Comparison of ENCODE assay signal across 9 cellular contexts in genomic region chr2:200454839-200455801, GRCh38. TPM values are rescaled to one million over a fixed set of nuclear protein-coding genes. Genes with fewer than 3 reads are reported as not detected.
DNase-seq lines count a peak whose midpoint lies in the region; ATAC-seq and TF ChIP-seq lines count a peak whose summit lies in the region.
"Had no signal": no experiment of that assay in that cellular context is flagged by ENCODE, and none has a peak within 500 bp of the region (broad histone marks: within the 10 kb centered on the region; RNA-seq: fewer than 3 reads in every experiment).

No MANE protein-coding gene starts in this region.

- H3K36me3 ChIP-seq in parathyroid adenoma (ENCODE audit: control insufficient read depth, insufficient read depth, low read length), result no peaks in the 10 kb centered on the region

- peak; percentile 89 for ATAC-seq in activated naive CD4-positive, alpha-beta T cell treated with anti-CD3 and anti-CD28 coated beads, Interleukin-2, amount 50 U/mL, for 72 hours
- ATAC-seq in HG02943 (IDR thresholded peaks at IDR 0.05; ENCODE audit: low read depth, unreplicated experiment) (peak; percentile 75), activated B cell treated with CpG ODN at 0.5 μM for 24 hours (ENCODE audit: low read depth) (no peak)

- no peak overlapping the region for H3K9ac ChIP-seq in parathyroid adenoma

- H3K4me2 ChIP-seq in parathyroid adenoma (ENCODE audit: low read length), result peak overlapping the region; percentile 29

- in situ Hi-C loops in G401 (cut with HindIII; ENCODE audit: low sequenced_read_pairs), result no loop called here

- TF ChIP-seq CTCF in activated B cell treated with CpG ODN at 0.5 μM for 24 hours (IDR thresholded peaks at IDR 0.05) (no peak), parathyroid adenoma (IDR thresholded peaks at IDR 0.05) (no peak), RWPE1 (conservative IDR thresholded peaks at IDR 0.05; ENCODE audit: low read depth) (no peak)

- peaks cover 0 to 15% of the 10 kb centered on the region in 2 donors for H3K36me3 Mint-ChIP-seq in activated naive CD4-positive, alpha-beta T cell treated with anti-CD3 and anti-CD28 coated beads, Interleukin-2, amount 50 U/mL, for 72 hours
- no peaks in the 10 kb centered on the region for H3K36me3 Mint-ChIP-seq in activated B cell treated with CpG ODN at 0.5 μM for 24 hours (ENCODE audit: low read depth)

- no peaks in the 10 kb centered on the region for H3K27me3 Mint-ChIP-seq in activated B cell treated with CpG ODN at 0.5 μM for 24 hours

- peaks cover 50% of the 10 kb centered on the region for H3K4me1 Mint-ChIP-seq in activated B cell treated with CpG ODN at 0.5 μM for 24 hours

- intact Hi-C loops in activated B cell treated with CpG ODN at 0.5 μM for 24 hours (cut with micrococcal nuclease), result loop anchor here (10.0 kb wide), 1 partner anchor 600 kb away; the partner anchor contains the start of gene FTCDNL1

- H3K9me3 Mint-ChIP-seq in activated naive CD4-positive, alpha-beta T cell treated with anti-CD3 and anti-CD28 coated beads, Interleukin-2, amount 50 U/mL, for 72 hours, result peaks cover 0 to 11% of the 10 kb centered on the region in 2 donors
- no peaks in the 10 kb centered on the region for H3K9me3 Mint-ChIP-seq in activated B cell treated with CpG ODN at 0.5 μM for 24 hours

- H3K79me2 ChIP-seq in parathyroid adenoma, result no peaks in the 10 kb centered on the region

- DNase-seq in activated naive CD4-positive, alpha-beta T cell treated with anti-CD3 and anti-CD28 coated beads, Interleukin-2, amount 50 U/mL, for 72 hours (ENCODE audit: low spot score in 2 of 2), result no peak
- DNase-seq in activated naive CD4-positive, alpha-beta T cell treated with Interleukin-2 at 50 U/mL for 16 hours, result no peak
- DNase-seq in activated B cell treated with CpG ODN at 0.5 μM for 24 hours (no peak), G401 (ENCODE audit: low spot score) (no peak), RWPE1 (ENCODE audit: low spot score) (no peak), NCI-H1694 (lab: John Stamatoyannopoulos, UW) (no peak)

- H3K9me3 ChIP-seq in parathyroid adenoma (ENCODE audit: control insufficient read depth, low read length), result no peaks in the 10 kb centered on the region

- H3K27ac ChIP-seq in parathyroid adenoma (peak overlapping the region; percentile 88), RWPE1 (no peak overlapping the region)

- CTCF ChIA-PET in activated B cell treated with CpG ODN at 0.5 μM for 24 hours (lab: Charles Lee) (interaction anchor here (1.2 kb wide), 1 partner anchor 27 kb away, joined by 4 read pairs; no protein-coding TSS in a partner anchor), RWPE1 (lab: Yijun Ruan, JAX) (interaction anchor here (0.6 kb wide), 1 partner anchor 1475 kb away, joined by 3 read pairs; no protein-coding TSS in a partner anchor)

- no peaks in the 10 kb centered on the region for H3K27me3 ChIP-seq in parathyroid adenoma (ENCODE audit: control insufficient read depth, insufficient read depth, low read length)

- POLR2A ChIA-PET in activated B cell treated with CpG ODN at 0.5 μM for 24 hours (lab: Charles Lee), result interaction anchor here (1.1 kb wide), 1 partner anchor 409 kb away, joined by 3 read pairs; no protein-coding TSS in a partner anchor
- POLR2A ChIA-PET in RWPE1 (lab: Yijun Ruan, JAX; ENCODE audit: low non-redundant PET), result no interaction called here

- H2AFZ ChIP-seq in parathyroid adenoma, result peak overlapping the region; percentile 18

- H3K27ac Mint-ChIP-seq in activated naive CD4-positive, alpha-beta T cell treated with anti-CD3 and anti-CD28 coated beads, Interleukin-2, amount 50 U/mL, for 72 hours, result peak overlapping the region; percentile 71 to 96
- H3K27ac Mint-ChIP-seq in activated B cell treated with CpG ODN at 0.5 μM for 24 hours, result peak overlapping the region; percentile 60

- H3K4me3 Mint-ChIP-seq in activated B cell treated with CpG ODN at 0.5 μM for 24 hours, result no peak overlapping the region

- H3K4me1 ChIP-seq in parathyroid adenoma, result peaks cover 30% of the 10 kb centered on the region

- no peak overlapping the region for H3K4me3 ChIP-seq in parathyroid adenoma (ENCODE audit: low read depth, low read length)
- H3K4me3 ChIP-seq: skin epidermis had no signal

RNA-seq across cellular contexts. Expression of gene KCTD18, which starts 54.7 kb away (rescaled TPM):
- 10 to 100 TPM in 1 of 2 donors, 1 to 10 TPM in 1; 4.4 to 15.3 TPM for total RNA-seq in activated naive CD4-positive, alpha-beta T cell treated with anti-CD3 and anti-CD28 coated beads, Interleukin-2, amount 50 U/mL, for 72 hours
- 18.5 and 18.9 TPM in 2 replicates for total RNA-seq in activated B cell treated with CpG ODN at 0.5 μM for 24 hours
- 11.0 and 15.4 TPM in 2 replicates for total RNA-seq in G401 (2014; rRNA removed; shearing (Covaris generic))
